Comparison of ENCODE assay signal across 27 cellular contexts in genomic region chr2:154161286-154161685, GRCh38.
"Had no signal": no experiment of that assay in that cellular context is flagged by ENCODE, and none has a peak within 500 bp of the region (broad histone marks: within the 10 kb centered on the region; RNA-seq: fewer than 3 reads in every experiment).

No MANE protein-coding gene starts in this region.

- H3K4me1 ChIP-seq: adrenal gland, body of pancreas had no signal

- H3K27ac ChIP-seq: adrenal gland, body of pancreas, WERI-Rb-1 had no signal

- DNase-seq: activated B cell treated with CpG ODN at 0.5 μM for 24 hours; activated CD4-positive, alpha-beta T cell treated with anti-CD3 and anti-CD28 coated beads for 48 hours; activated CD4-positive, alpha-beta T cell treated with anti-CD3 and anti-CD28 coated beads, Interleukin-2, amount 50 U/mL, for 1 hour; activated CD4-positive, alpha-beta T cell treated with anti-CD3 and anti-CD28 coated beads, Interleukin-2, amount 50 U/mL, for 48 hours; activated CD8-positive, alpha-beta memory T cell treated with anti-CD3 and anti-CD28 coated beads for 24 hours; activated CD8-positive, alpha-beta T cell treated with anti-CD3 and anti-CD28 coated beads for 36 hours; activated effector memory CD4-positive, alpha-beta T cell treated with anti-CD3 and anti-CD28 coated beads, Interleukin-2, amount 50 U/mL, for 16 hours; activated naive CD4-positive, alpha-beta T cell treated with anti-CD3 and anti-CD28 coated beads for 36 hours; activated naive CD8-positive, alpha-beta T cell treated with anti-CD3 and anti-CD28 coated beads for 36 hours; activated naive CD8-positive, alpha-beta T cell treated with anti-CD3 and anti-CD28 coated beads, Interleukin-2, amount 50 U/mL, for 24 hours; activated T-cell treated with anti-CD3 and anti-CD28 coated beads, Interleukin-2, amount 50 U/mL, for 48 hours; adrenal gland; aorta; body of pancreas; cerebellar nuclear complex; cortex of kidney; dermis blood vessel endothelial cell; effector CD8-positive, alpha-beta T cell; endodermal cell; foreskin fibroblast; head of caudate nucleus; T-helper 1 cell; T-helper 17 cell; T1000; WERI-Rb-1 had no signal

- H3K9me3 ChIP-seq: adrenal gland had no signal

- H3K36me3 ChIP-seq: adrenal gland, WERI-Rb-1 had no signal

- ATAC-seq: activated CD4-positive, CD25-positive, alpha-beta regulatory T cell treated with anti-CD3 and anti-CD28 coated beads, Interleukin-2, amount 50 U/mL, for 24 hours; activated CD8-positive, alpha-beta T cell treated with anti-CD3 and anti-CD28 coated beads for 36 hours; activated naive CD8-positive, alpha-beta T cell treated with anti-CD3 and anti-CD28 coated beads, Interleukin-2, amount 50 U/mL, for 24 hours; body of pancreas; esophagus mucosa; T-helper 17 cell had no signal

- H3K27me3 ChIP-seq: adrenal gland, body of pancreas had no signal

- H3K4me3 ChIP-seq: adrenal gland, body of pancreas had no signal
